ENCODE assay signal across 8 cellular contexts in the genomic region with DNA sequence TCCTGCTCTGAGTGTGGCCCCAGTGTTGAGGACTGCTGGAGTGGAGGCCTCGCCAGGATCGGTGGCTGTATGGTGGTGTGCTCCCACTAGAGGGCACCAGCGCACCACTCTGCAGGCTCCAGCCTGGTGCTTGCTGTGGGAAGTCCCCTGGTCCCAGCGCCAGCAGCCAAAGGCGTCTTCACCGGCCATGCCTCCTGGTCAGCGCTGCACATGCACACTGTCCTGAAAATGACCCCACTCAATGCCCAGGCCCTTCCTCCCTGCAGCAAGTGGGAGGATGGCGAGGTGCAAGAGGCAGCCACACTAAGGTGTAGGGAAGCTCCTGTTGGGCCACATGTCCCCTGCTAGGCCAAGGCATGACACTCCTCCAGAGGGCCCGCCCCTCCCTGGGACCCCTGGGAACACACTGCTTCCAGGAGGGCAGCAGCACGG.
A peak's percentile ranks its signal among the peaks of the same experiment; 100 is the strongest.
DNase-seq lines count a peak whose midpoint lies in the region; ATAC-seq and TF ChIP-seq lines count a peak whose summit lies in the region.

No MANE protein-coding gene starts in this region.

- peak; percentile 91 for TF ChIP-seq CTCF in A673 (conservative IDR thresholded peaks at IDR 0.05; ENCODE audit: low read depth, low read length)

- DNase-seq in A673 (ENCODE audit: low spot score) (peak; percentile 85), NCI-H2171 (lab: John Stamatoyannopoulos, UW) (peak; percentile 34), caudate nucleus (lab: John Stamatoyannopoulos, UW) (peak in 60 of 61 donors; percentile 5 to 90 (median 75)), left colon (peak; percentile 79 to 89)
- DNase-seq in activated CD4-positive, CD25-positive, alpha-beta regulatory T cell treated with anti-CD3 and anti-CD28 coated beads, Interleukin-2, amount 50 U/mL, for 16 hours (ENCODE audit: low read depth, low spot score), result peak; percentile 51
- DNase-seq in stimulated activated CD4-positive, alpha-beta T cell treated with anti-CD3 and anti-CD28 coated beads, Interleukin-2, amount 100 ng/mL, for 24 hours, result peak; percentile 85 to 89

- POLR2A ChIA-PET in A673 (lab: Charles Lee; ENCODE audit: low non-redundant PET), result no interaction called here

- no TSS peak for BruUV-seq in A673 (replicated peaks; lab: Mats Ljungman, UMichigan)

- H3K27me3 ChIP-seq in A673 (replicated peaks; ENCODE audit: insufficient read depth, low read depth, low read length, poor library complexity), result no peaks in the 10 kb centered on the region

- intact Hi-C loops in A673 (cut with micrococcal nuclease; ENCODE audit: unreplicated experiment) (loop anchor here (2.0 to 10.0 kb wide), 3 partner anchors 367 to 1179 kb away; no protein-coding TSS in a partner anchor), left colon (cut with DNase I, micrococcal nuclease) (loop anchor here in 1 of 2 donors (10.0 kb wide), 3 partner anchors 99 to 499 kb away; no protein-coding TSS in a partner anchor)

- H3K4me3 ChIP-seq in A673 (ENCODE audit: low read depth, low read length, poor library complexity, severe bottlenecking), result no peak overlapping the region

- H3K4me1 ChIP-seq in A673 (ENCODE audit: insufficient read depth, low read length, poor library complexity, severe bottlenecking), result no peaks in the 10 kb centered on the region

- H3K27ac ChIP-seq in A673 (ENCODE audit: low read depth, low read length, poor library complexity, severe bottlenecking), result no peak overlapping the region
- no peak overlapping the region for H3K27ac ChIP-seq in caudate nucleus (ENCODE audit: low read depth, low read length)

- CTCF ChIA-PET in A673 (lab: Charles Lee), result interaction anchor here (0.6 to 1.0 kb wide), 2 partner anchors 200 to 562 kb away, joined by 3 read pairs; no protein-coding TSS in a partner anchor

- peaks cover 3% of the 10 kb centered on the region for H3K36me3 ChIP-seq in A673 (ENCODE audit: insufficient read depth, low read length, poor library complexity, severe bottlenecking)

- H3K9me3 ChIP-seq in A673 (ENCODE audit: low read depth, low read length, poor library complexity, severe bottlenecking), result no peaks in the 10 kb centered on the region

- peak; percentile 40 for ATAC-seq in GM18499 (IDR thresholded peaks at IDR 0.05; ENCODE audit: insufficient read depth, unreplicated experiment)
- peak; percentile 70 for ATAC-seq in HG02943 (IDR thresholded peaks at IDR 0.05; ENCODE audit: low read depth, unreplicated experiment)
- ATAC-seq in left colon, result peak; percentile 85

Comparison
In these comparisons a context has a peak if more than half of its experiments do, and no peak if none do; other contexts are left out.
1. DNase-seq: peak in every context shown above with its lines; median percentile 87 in stimulated activated CD4-positive, alpha-beta T cell treated with anti-CD3 and anti-CD28 coated beads, Interleukin-2, amount 100 ng/mL, for 24 hours; 85 in A673; 84 in left colon; 75 in caudate nucleus; 51 in activated CD4-positive, CD25-positive, alpha-beta regulatory T cell treated with anti-CD3 and anti-CD28 coated beads, Interleukin-2, amount 50 U/mL, for 16 hours; 34 in NCI-H2171.